8 cellular contexts compared by ENCODE assay signal in the genomic region with DNA sequence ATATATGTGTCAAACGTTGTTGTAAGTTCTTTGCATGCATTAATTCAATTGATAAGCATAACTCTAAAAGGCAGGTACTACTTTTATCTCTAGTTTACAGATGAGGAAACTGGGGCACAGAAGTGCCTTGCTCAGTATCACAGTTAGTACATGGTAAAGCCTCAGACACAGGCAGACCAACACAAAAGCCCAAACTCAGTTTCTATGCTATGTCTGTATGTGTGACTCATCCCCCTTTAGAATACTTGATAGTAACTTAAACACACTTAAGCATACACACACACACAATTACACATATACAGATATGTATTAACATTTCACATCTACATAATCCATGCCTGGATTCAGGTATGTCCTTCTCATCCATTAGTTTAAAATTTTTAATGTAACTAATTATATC.
DNase-seq lines count a peak whose midpoint lies in the region; ATAC-seq and TF ChIP-seq lines count a peak whose summit lies in the region.

No MANE protein-coding gene starts in this region.

- no peaks in the 10 kb centered on the region for H3K36me3 ChIP-seq in Caco-2 (ENCODE audit: control insufficient read depth, insufficient read depth, low read length)

- POLR2A ChIA-PET in activated CD4-positive, alpha-beta memory T cell treated with anti-CD3 and anti-CD28 coated beads for 36 hours (lab: Charles Lee): no interaction called here
- POLR2A ChIA-PET in Caco-2 (lab: Charles Lee): no interaction called here

- no peaks in the 10 kb centered on the region for H3K9me3 ChIP-seq in Caco-2

- ATAC-seq in HG02610 (IDR thresholded peaks at IDR 0.05; ENCODE audit: unreplicated experiment): peak; percentile 72

- BruUV-seq in Caco-2 (replicated peaks; lab: Mats Ljungman, UMichigan): no TSS peak

- H3K9me3 Mint-ChIP-seq in CD14-positive monocyte: peaks cover 0 to 4% (median 0%) of the 10 kb centered on the region in 7 donors
- no peaks in the 10 kb centered on the region for H3K9me3 Mint-ChIP-seq in activated CD4-positive, alpha-beta memory T cell treated with anti-CD3 and anti-CD28 coated beads for 36 hours
- no peaks in the 10 kb centered on the region for H3K9me3 Mint-ChIP-seq in Caco-2 (ENCODE audit: unreplicated experiment)

- H3K4me1 Mint-ChIP-seq in CD14-positive monocyte: peaks cover 53% of the 10 kb centered on the region
- peaks cover 32% of the 10 kb centered on the region for H3K4me1 Mint-ChIP-seq in activated CD4-positive, alpha-beta memory T cell treated with anti-CD3 and anti-CD28 coated beads for 36 hours (ENCODE audit: low read depth)
- peaks cover 6% of the 10 kb centered on the region for H3K4me1 Mint-ChIP-seq in Caco-2 (ENCODE audit: low read depth, unreplicated experiment)

- H3K4me3 ChIP-seq in Caco-2 (ENCODE audit: low read depth, low read length): no peak overlapping the region

- no peaks in the 10 kb centered on the region for H3K27me3 ChIP-seq in Caco-2 (replicated peaks; ENCODE audit: control insufficient read depth, insufficient read depth, low read length)

- CTCF ChIA-PET in activated CD4-positive, alpha-beta memory T cell treated with anti-CD3 and anti-CD28 coated beads for 36 hours (lab: Charles Lee): no interaction called here
- CTCF ChIA-PET in Caco-2 (lab: Charles Lee): no interaction called here

- intact Hi-C loops in CD14-positive monocyte (cut with micrococcal nuclease) (loop anchor here in 1 of 2 donors (10.0 kb wide), 1 partner anchor 746 kb away; no protein-coding TSS in a partner anchor), Caco-2 (cut with micrococcal nuclease; ENCODE audit: unreplicated experiment) (no loop called here)
- intact Hi-C loops in activated CD4-positive, alpha-beta memory T cell treated with anti-CD3 and anti-CD28 coated beads for 36 hours (cut with micrococcal nuclease): loop anchor here (5.0 kb wide), 3 partner anchors 109 to 1019 kb away; no protein-coding TSS in a partner anchor

- H3K27me3 Mint-ChIP-seq in CD14-positive monocyte (ENCODE audit: low read depth in 3 of 3): peaks cover 0 to 3% (median 1%) of the 10 kb centered on the region in 3 donors
- H3K27me3 Mint-ChIP-seq in activated CD4-positive, alpha-beta memory T cell treated with anti-CD3 and anti-CD28 coated beads for 36 hours: peaks cover 4% of the 10 kb centered on the region
- no peaks in the 10 kb centered on the region for H3K27me3 Mint-ChIP-seq in Caco-2 (ENCODE audit: insufficient read depth, unreplicated experiment)

- H3K27ac Mint-ChIP-seq in CD14-positive monocyte (peak overlapping the region; percentile 79 to 95 (median 91)), Caco-2 (ENCODE audit: unreplicated experiment) (no peak overlapping the region)
- peak overlapping the region; percentile 79 for H3K27ac Mint-ChIP-seq in activated CD4-positive, alpha-beta memory T cell treated with anti-CD3 and anti-CD28 coated beads for 36 hours

- H3K36me3 Mint-ChIP-seq in CD14-positive monocyte (no peaks in the 10 kb centered on the region), Caco-2 (ENCODE audit: insufficient read depth, unreplicated experiment) (no peaks in the 10 kb centered on the region)
- H3K36me3 Mint-ChIP-seq in activated CD4-positive, alpha-beta memory T cell treated with anti-CD3 and anti-CD28 coated beads for 36 hours: no peaks in the 10 kb centered on the region

- H3K4me1 ChIP-seq in Caco-2: no peaks in the 10 kb centered on the region

- TF ChIP-seq CTCF in CD14-positive monocyte (IDR thresholded peaks at IDR 0.05): no peak
- TF ChIP-seq CTCF in Caco-2 (IDR thresholded peaks at IDR 0.05; ENCODE audit: insufficient read depth in 1 of 2, low read depth in 1 of 2, low read length in 1 of 2, severe bottlenecking in 1 of 2, unreplicated experiment in 1 of 2): no peak

- no peak for DNase-seq in CD14-positive monocyte (ENCODE audit: low spot score)
- peak; percentile 22 for DNase-seq in activated CD4-positive, alpha-beta memory T cell treated with anti-CD3 and anti-CD28 coated beads for 36 hours
- peak; percentile 23 for DNase-seq in kidney glomerular epithelial cell (lab: John Stamatoyannopoulos, UW)
- DNase-seq in mesenteric fat pad (ENCODE audit: low spot score): no peak
- DNase-seq in Caco-2: no peak
- no peak for DNase-seq in stimulated activated CD4-positive, alpha-beta T cell treated with anti-CD3 and anti-CD28 coated beads, Interleukin-4, amount 100 ng/mL, for 1 hour
- DNase-seq in NCI-H187 (lab: John Stamatoyannopoulos, UW): no peak

- peak overlapping the region in 1 of 2 donors; percentile 21 for H3K4me3 Mint-ChIP-seq in CD14-positive monocyte
- H3K4me3 Mint-ChIP-seq in activated CD4-positive, alpha-beta memory T cell treated with anti-CD3 and anti-CD28 coated beads for 36 hours: no peak overlapping the region
- H3K4me3 Mint-ChIP-seq in Caco-2 (ENCODE audit: unreplicated experiment): no peak overlapping the region

Comparison
In these comparisons a context has a peak if more than half of its experiments do, and no peak if none do; other contexts are left out.
1. DNase-seq: peak in activated CD4-positive, alpha-beta memory T cell treated with anti-CD3 and anti-CD28 coated beads for 36 hours (single experiment) and kidney glomerular epithelial cell (single experiment); none in CD14-positive monocyte (single experiment), mesenteric fat pad (single experiment), Caco-2 (0 of 2), stimulated activated CD4-positive, alpha-beta T cell treated with anti-CD3 and anti-CD28 coated beads, Interleukin-4, amount 100 ng/mL, for 1 hour (single experiment) and NCI-H187 (0 of 2).